Comparison of ENCODE assay signal across 8 cellular contexts in the genomic region with DNA sequence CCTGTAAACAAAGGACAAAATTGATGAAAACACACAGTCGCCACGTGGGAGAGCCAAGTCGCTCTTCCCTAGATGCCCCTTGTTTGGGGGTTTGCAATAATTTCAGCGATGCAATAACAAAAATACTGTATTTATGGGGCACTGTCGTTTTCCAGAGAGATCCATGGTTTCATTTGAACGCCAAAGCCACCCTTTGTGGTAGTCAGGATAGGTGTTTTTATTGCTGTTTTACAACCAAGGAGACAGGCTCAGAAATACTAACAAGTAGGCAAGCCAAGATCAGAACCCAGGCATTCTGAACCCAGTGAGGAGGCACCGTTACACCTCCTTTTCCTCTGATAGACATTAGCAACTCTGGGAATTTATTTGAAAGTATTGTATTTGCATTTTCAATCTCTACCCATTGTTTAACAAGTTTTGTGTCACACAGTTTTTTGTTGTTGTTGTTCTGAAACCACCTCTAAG. TPM values are rescaled to one million over a fixed set of nuclear protein-coding genes. Genes with fewer than 3 reads are reported as not detected.
DNase-seq lines count a peak whose midpoint lies in the region; ATAC-seq, FAIRE-seq and TF ChIP-seq lines count a peak whose summit lies in the region.

No MANE protein-coding gene starts in this region.

- TF ChIP-seq CTCF in astrocyte (IDR thresholded peaks at IDR 0.05; ENCODE audit: insufficient read depth, low read depth, low read length) (no peak), lower leg skin (IDR thresholded peaks at IDR 0.05) (no peak), type B pancreatic cell (conservative IDR thresholded peaks at IDR 0.05) (no peak)

- no peak for DNase-seq in activated naive CD4-positive, alpha-beta T cell (lab: John Stamatoyannopoulos, UW)
- no peak for DNase-seq in astrocyte (ENCODE audit: low read depth)
- no peak for DNase-seq in lower leg skin (ENCODE audit: low spot score in 2 of 2)
- DNase-seq in type B pancreatic cell (ENCODE audit: extremely low spot score, unreplicated experiment): no peak
- no peak for DNase-seq in erythroblast (lab: John Stamatoyannopoulos, UW)
- no peak for DNase-seq in NCI-H2196 treated with DMSO at 0.1 percent for 48 hours (lab: John Stamatoyannopoulos, UW; ENCODE audit: unreplicated experiment)

- no peaks in the 10 kb centered on the region for H3K9me3 ChIP-seq in astrocyte (ENCODE audit: insufficient read depth, low read depth, low read length)

- intact Hi-C loops in lower leg skin (cut with DNase I; ENCODE audit: low total_unique reads): no loop called here

- H3K27ac Mint-ChIP-seq in activated naive CD4-positive, alpha-beta T cell treated with anti-CD3 and anti-CD28 coated beads, Interleukin-2, amount 50 U/mL, for 24 hours: peak overlapping the region; percentile 95
- H3K27ac Mint-ChIP-seq in astrocyte (ENCODE audit: unreplicated experiment) (peak overlapping the region; percentile 93), type B pancreatic cell (peak overlapping the region; percentile 96)

- WGBS in lower leg skin, 2 donors: 4 to 12% methylated on average over 7 of the region's 7 CpGs

- H3K36me3 Mint-ChIP-seq in activated naive CD4-positive, alpha-beta T cell treated with anti-CD3 and anti-CD28 coated beads, Interleukin-2, amount 50 U/mL, for 24 hours: no peaks in the 10 kb centered on the region
- H3K36me3 Mint-ChIP-seq in astrocyte (ENCODE audit: low read depth, unreplicated experiment): peaks cover 9% of the 10 kb centered on the region
- no peaks in the 10 kb centered on the region for H3K36me3 Mint-ChIP-seq in type B pancreatic cell

- no peak for ATAC-seq in HG03342 (IDR thresholded peaks at IDR 0.05; ENCODE audit: unreplicated experiment)

- peak overlapping the region; percentile 93 for H3K4me2 ChIP-seq in astrocyte (ENCODE audit: low read length)

- H3K4me1 Mint-ChIP-seq in activated naive CD4-positive, alpha-beta T cell treated with anti-CD3 and anti-CD28 coated beads, Interleukin-2, amount 50 U/mL, for 24 hours: peaks cover 43% of the 10 kb centered on the region
- peaks cover 16% of the 10 kb centered on the region for H3K4me1 Mint-ChIP-seq in astrocyte (ENCODE audit: low read depth, unreplicated experiment)
- H3K4me1 Mint-ChIP-seq in type B pancreatic cell (ENCODE audit: unreplicated experiment): peaks cover 35% of the 10 kb centered on the region

- no peak for FAIRE-seq in astrocyte (lab: Jason Lieb, UNC)

- no peaks in the 10 kb centered on the region for H3K27me3 Mint-ChIP-seq in activated naive CD4-positive, alpha-beta T cell treated with anti-CD3 and anti-CD28 coated beads, Interleukin-2, amount 50 U/mL, for 24 hours
- H3K27me3 Mint-ChIP-seq in astrocyte (ENCODE audit: low read depth, unreplicated experiment): no peaks in the 10 kb centered on the region
- H3K27me3 Mint-ChIP-seq in type B pancreatic cell: no peaks in the 10 kb centered on the region

- H2AFZ ChIP-seq in astrocyte (ENCODE audit: low read depth, low read length): peak overlapping the region; percentile 88

- peaks cover 41% of the 10 kb centered on the region for H3K79me2 ChIP-seq in astrocyte (ENCODE audit: insufficient read depth, low read length)

- H3K9me3 Mint-ChIP-seq in activated naive CD4-positive, alpha-beta T cell treated with anti-CD3 and anti-CD28 coated beads, Interleukin-2, amount 50 U/mL, for 24 hours: no peaks in the 10 kb centered on the region
- H3K9me3 Mint-ChIP-seq in astrocyte (ENCODE audit: unreplicated experiment) (no peaks in the 10 kb centered on the region), type B pancreatic cell (no peaks in the 10 kb centered on the region)

- peak overlapping the region; percentile 91 for H3K27ac ChIP-seq in astrocyte (ENCODE audit: low read depth, low read length)

- peak overlapping the region; percentile 91 for H3K4me3 Mint-ChIP-seq in activated naive CD4-positive, alpha-beta T cell treated with anti-CD3 and anti-CD28 coated beads, Interleukin-2, amount 50 U/mL, for 24 hours
- H3K4me3 Mint-ChIP-seq in astrocyte (ENCODE audit: unreplicated experiment) (peak overlapping the region; percentile 95), type B pancreatic cell (peak overlapping the region; percentile 97)

- H3K4me1 ChIP-seq in astrocyte (ENCODE audit: insufficient read depth, low read length): peaks cover 10% of the 10 kb centered on the region

- no peak for TF ChIP-seq POLR2A in lower leg skin (IDR thresholded peaks at IDR 0.05)
- no peak for TF ChIP-seq POLR2A in erythroblast (IDR thresholded peaks at IDR 0.05; ENCODE audit: low read length)

- H4K20me1 ChIP-seq in astrocyte (ENCODE audit: insufficient read depth, low read length): peaks cover 34% of the 10 kb centered on the region

- no peaks in the 10 kb centered on the region for H3K27me3 ChIP-seq in astrocyte (ENCODE audit: insufficient read depth, low read length)

- no peaks in the 10 kb centered on the region for H3K36me3 ChIP-seq in astrocyte (ENCODE audit: insufficient read depth, low read length)

- H3K4me3 ChIP-seq in astrocyte (ENCODE audit: insufficient read depth, low read depth, low read length) (peak overlapping the region; percentile 99), lower leg skin (ENCODE audit: low read depth, poor library complexity, severe bottlenecking) (peak overlapping the region; percentile 79)

- peak overlapping the region; percentile 90 for H3K9ac ChIP-seq in astrocyte (ENCODE audit: low read length)

RNA-seq across cellular contexts. Expression of a gene that starts 0.8 kb away (rescaled TPM):
- total RNA-seq in astrocyte (48.1 and 53.2 TPM in 2 replicates), lower leg skin (100 to 1,000 TPM in 1 of 4 donors, 10 to 100 TPM in 3; 19.7 to 114 (median 25.7) TPM), type B pancreatic cell (ENCODE audit: low replicate concordance) (47.9 and 48.1 TPM in 2 replicates)

RNA-seq across cellular contexts. Expression of a gene that starts 13.3 kb away (rescaled TPM):
- total RNA-seq in astrocyte: not detected in 2 replicates
- total RNA-seq in lower leg skin: not detected
- total RNA-seq in type B pancreatic cell (ENCODE audit: low replicate concordance): not detected in 2 replicates
